ENCODE assay signal across 8 cellular contexts in the genomic region with DNA sequence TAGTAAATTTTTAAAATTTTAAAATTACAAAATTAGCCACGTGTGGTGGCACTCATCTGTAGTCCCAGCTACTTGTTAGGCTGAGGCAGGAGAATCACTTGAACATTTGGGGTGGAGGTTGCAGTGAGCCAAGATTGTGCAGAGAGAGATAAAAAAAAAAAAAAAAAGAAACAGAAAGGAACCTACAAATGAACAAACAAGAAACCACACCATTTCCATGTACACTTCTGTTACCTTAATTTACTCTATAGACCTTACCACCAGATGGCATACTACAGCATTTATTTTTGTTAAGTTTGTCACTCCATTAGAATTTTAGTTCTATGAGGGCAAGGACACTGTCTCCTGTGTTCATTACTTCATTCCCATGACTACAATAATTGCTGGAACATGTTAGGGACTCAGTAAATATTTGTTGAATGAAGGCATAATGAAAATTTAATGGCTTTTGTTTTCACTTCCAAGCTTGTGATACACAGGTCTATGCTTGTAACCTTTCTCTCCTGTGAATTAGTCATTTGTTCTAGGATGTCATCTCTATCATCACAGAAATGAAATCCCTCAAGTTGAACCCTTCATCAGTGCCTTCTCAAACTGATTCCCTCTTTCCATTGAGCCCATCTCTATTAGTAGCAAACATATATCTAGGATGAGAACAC.
A peak's percentile ranks its signal among the peaks of the same experiment; 100 is the strongest.
DNase-seq lines count a peak whose midpoint lies in the region; ATAC-seq and TF ChIP-seq lines count a peak whose summit lies in the region.

No MANE protein-coding gene starts in this region.

- H3K4me1 Mint-ChIP-seq in activated CD4-positive, alpha-beta T cell treated with anti-CD3 and anti-CD28 coated beads, Interleukin-2, amount 10 ng/mL, durations not matched to agents 24 days and 14 days, result peaks cover 47% of the 10 kb centered on the region

- H3K27ac Mint-ChIP-seq in activated CD4-positive, alpha-beta T cell treated with anti-CD3 and anti-CD28 coated beads, Interleukin-2, amount 10 ng/mL, durations not matched to agents 24 days and 14 days, result peak overlapping the region; percentile 68

- H3K27me3 Mint-ChIP-seq in activated CD4-positive, alpha-beta T cell treated with anti-CD3 and anti-CD28 coated beads, Interleukin-2, amount 10 ng/mL, durations not matched to agents 24 days and 14 days, result no peaks in the 10 kb centered on the region

- TF ChIP-seq CTCF in VCaP (conservative IDR thresholded peaks at IDR 0.05), result peak; percentile 68

- peak; percentile 59 for ATAC-seq in HG03045 (IDR thresholded peaks at IDR 0.05; ENCODE audit: unreplicated experiment)
- ATAC-seq in left colon, result peak; percentile 28

- intact Hi-C loops in activated CD4-positive, alpha-beta T cell treated with anti-CD3 and anti-CD28 coated beads, Interleukin-2, amount 10 ng/mL, durations not matched to agents 24 days and 14 days (cut with micrococcal nuclease), result loop anchor here (1.0 kb wide), 3 partner anchors 17 to 54 kb away; no protein-coding TSS in a partner anchor
- intact Hi-C loops in left colon (cut with DNase I, micrococcal nuclease), result no loop called here

- peak; percentile 70 for DNase-seq in activated CD4-positive, alpha-beta T cell treated with anti-CD3 and anti-CD28 coated beads, Interleukin-2, amount 10 ng/mL, durations not matched to agents 24 days and 14 days
- DNase-seq in activated CD4-positive, alpha-beta T cell treated with anti-CD3 and anti-CD28 coated beads, Interleukin-2, amount 50 U/mL, for 1 hour, result no peak
- no peak for DNase-seq in left colon
- DNase-seq in globus pallidus (ENCODE audit: low spot score), result no peak
- no peak for DNase-seq in superior temporal gyrus (ENCODE audit: extremely low spot score)
- DNase-seq in NCI-H187 (lab: John Stamatoyannopoulos, UW), result no peak

- peaks cover 10% of the 10 kb centered on the region for H3K9me3 Mint-ChIP-seq in activated CD4-positive, alpha-beta T cell treated with anti-CD3 and anti-CD28 coated beads, Interleukin-2, amount 10 ng/mL, durations not matched to agents 24 days and 14 days

- H3K27ac ChIP-seq in VCaP, result no peak overlapping the region

- H3K4me3 Mint-ChIP-seq in activated CD4-positive, alpha-beta T cell treated with anti-CD3 and anti-CD28 coated beads, Interleukin-2, amount 10 ng/mL, durations not matched to agents 24 days and 14 days, result peak overlapping the region; percentile 9

- H3K36me3 Mint-ChIP-seq in activated CD4-positive, alpha-beta T cell treated with anti-CD3 and anti-CD28 coated beads, Interleukin-2, amount 10 ng/mL, durations not matched to agents 24 days and 14 days (ENCODE audit: low read depth), result peaks cover 73% of the 10 kb centered on the region
